8 cellular contexts compared by ENCODE assay signal in genomic region chrX:125205918-125206665, GRCh38.
DNase-seq lines count a peak whose midpoint lies in the region; ATAC-seq and TF ChIP-seq lines count a peak whose summit lies in the region.

No MANE protein-coding gene starts in this region.

- H3K36me3 ChIP-seq in cardiac muscle cell = no peaks in the 10 kb centered on the region
- no peaks in the 10 kb centered on the region for H3K36me3 ChIP-seq in BE2C

- DNase-seq in cardiac muscle cell (ENCODE audit: low read depth in 1 of 2, low spot score in 1 of 2) (peak in 1 of 2 donors; percentile 54), Right ventricle myocardium superior (no peak), left kidney (ENCODE audit: low read depth, low spot score) (peak; percentile 79), type B pancreatic cell (ENCODE audit: extremely low spot score, unreplicated experiment) (no peak), BE2C (no peak), SIG-M5 (lab: John Stamatoyannopoulos, UW) (no peak)
- DNase-seq in activated naive CD8-positive, alpha-beta T cell treated with anti-CD3 and anti-CD28 coated beads, Interleukin-2, amount 50 U/mL, for 24 hours = no peak

- H3K4me3 Mint-ChIP-seq in activated naive CD8-positive, alpha-beta T cell treated with anti-CD3 and anti-CD28 coated beads, Interleukin-2, amount 50 U/mL, for 24 hours = peak overlapping the region; percentile 66
- H3K4me3 Mint-ChIP-seq in type B pancreatic cell = peak overlapping the region; percentile 90

- H3K27me3 ChIP-seq in cardiac muscle cell (peaks cover 28% of the 10 kb centered on the region), BE2C (peaks cover 13% of the 10 kb centered on the region)

- ATAC-seq in Right ventricle myocardium superior (ENCODE audit: poor library complexity) (no peak), GM19395 (IDR thresholded peaks at IDR 0.05; ENCODE audit: unreplicated experiment) (no peak)
- ATAC-seq in activated naive CD8-positive, alpha-beta T cell treated with anti-CD3 and anti-CD28 coated beads, Interleukin-2, amount 50 U/mL, for 24 hours = no peak

- intact Hi-C loops in Right ventricle myocardium superior (cut with DNase I) = no loop called here

- no peaks in the 10 kb centered on the region for H3K36me3 Mint-ChIP-seq in activated naive CD8-positive, alpha-beta T cell treated with anti-CD3 and anti-CD28 coated beads, Interleukin-2, amount 50 U/mL, for 24 hours (ENCODE audit: low read depth)
- H3K36me3 Mint-ChIP-seq in type B pancreatic cell = no peaks in the 10 kb centered on the region

- no peak for TF ChIP-seq CTCF in cardiac muscle cell (IDR thresholded peaks at IDR 0.05; ENCODE audit: low read depth, low read length)
- TF ChIP-seq CTCF in type B pancreatic cell (conservative IDR thresholded peaks at IDR 0.05) = peak; percentile 46
- no peak for TF ChIP-seq CTCF in BE2C (IDR thresholded peaks at IDR 0.05; ENCODE audit: low read depth, low read length)

- H3K4me1 Mint-ChIP-seq in activated naive CD8-positive, alpha-beta T cell treated with anti-CD3 and anti-CD28 coated beads, Interleukin-2, amount 50 U/mL, for 24 hours = peaks cover 20% of the 10 kb centered on the region
- peaks cover 13% of the 10 kb centered on the region for H3K4me1 Mint-ChIP-seq in type B pancreatic cell (ENCODE audit: unreplicated experiment)

- H3K27me3 Mint-ChIP-seq in activated naive CD8-positive, alpha-beta T cell treated with anti-CD3 and anti-CD28 coated beads, Interleukin-2, amount 50 U/mL, for 24 hours = peaks cover 29% of the 10 kb centered on the region
- peaks cover 67% of the 10 kb centered on the region for H3K27me3 Mint-ChIP-seq in type B pancreatic cell

- no peak overlapping the region for H3K27ac Mint-ChIP-seq in activated naive CD8-positive, alpha-beta T cell treated with anti-CD3 and anti-CD28 coated beads, Interleukin-2, amount 50 U/mL, for 24 hours
- peak overlapping the region; percentile 82 for H3K27ac Mint-ChIP-seq in type B pancreatic cell

- H3K4me3 ChIP-seq in cardiac muscle cell (peak overlapping the region; percentile 35), BE2C (ENCODE audit: low read depth, low read length) (no peak overlapping the region)

- H3K9me3 Mint-ChIP-seq in activated naive CD8-positive, alpha-beta T cell treated with anti-CD3 and anti-CD28 coated beads, Interleukin-2, amount 50 U/mL, for 24 hours = no peaks in the 10 kb centered on the region
- H3K9me3 Mint-ChIP-seq in type B pancreatic cell = no peaks in the 10 kb centered on the region

- H3K9me3 ChIP-seq in cardiac muscle cell (ENCODE audit: low read depth) = no peaks in the 10 kb centered on the region
- no peaks in the 10 kb centered on the region for H3K9me3 ChIP-seq in BE2C

- H3K4me1 ChIP-seq in cardiac muscle cell (ENCODE audit: low read depth) (no peaks in the 10 kb centered on the region), BE2C (no peaks in the 10 kb centered on the region)

- peak overlapping the region; percentile 46 for H3K27ac ChIP-seq in cardiac muscle cell
